In the genomic region with DNA sequence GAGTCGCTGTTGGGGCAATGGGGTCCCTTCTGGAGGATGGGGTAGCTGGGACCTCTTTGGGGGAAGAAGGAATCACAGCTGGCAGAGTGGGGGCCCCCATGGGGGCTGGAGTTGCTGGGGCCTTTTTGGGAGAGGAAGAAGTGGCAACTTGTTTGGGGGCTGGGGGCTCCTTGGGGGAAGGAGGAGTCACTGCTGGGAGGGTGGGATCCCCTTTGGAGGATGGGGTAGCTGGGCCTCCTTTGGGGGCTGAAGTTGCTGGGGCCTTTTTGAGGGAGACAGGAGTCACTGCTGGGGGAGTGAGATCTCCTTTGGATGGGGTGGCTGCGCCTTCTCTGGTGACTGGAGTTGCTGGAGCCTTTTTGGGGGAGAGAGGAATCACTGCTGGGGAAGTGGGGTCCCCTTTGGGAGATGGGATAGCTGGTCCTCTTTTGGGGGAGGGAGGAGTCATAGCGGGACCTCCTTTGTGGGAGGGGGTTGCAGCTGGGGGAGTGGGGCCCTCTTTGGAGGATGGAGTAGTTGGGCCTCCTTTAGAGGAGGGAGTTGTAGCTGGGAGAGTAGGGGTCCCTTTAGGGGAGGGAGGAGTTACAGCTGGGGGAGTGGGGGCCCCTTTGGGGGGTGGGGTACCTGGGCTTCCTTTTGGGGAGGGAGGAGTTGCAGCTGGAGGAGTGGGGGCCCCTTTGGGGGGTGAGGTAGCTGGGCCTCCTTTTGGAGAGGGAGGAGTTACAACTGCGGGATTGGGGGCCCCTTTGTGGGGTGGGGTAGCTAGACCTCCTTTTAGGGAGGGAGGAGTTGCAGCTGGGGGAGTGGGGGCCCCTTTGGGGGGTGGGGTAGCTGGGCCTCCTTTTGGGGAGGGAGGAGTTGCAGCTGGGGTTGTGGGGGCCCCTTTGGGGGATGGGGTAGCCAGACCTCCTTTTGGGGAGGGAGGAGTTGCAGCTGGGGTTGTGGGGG, we compare ENCODE assay signal across 13 cellular contexts. TPM values are rescaled to one million over a fixed set of nuclear protein-coding genes. Genes with fewer than 3 reads are reported as not detected.
A peak's percentile ranks its signal among the peaks of the same experiment; 100 is the strongest.
DNase-seq lines count a peak whose midpoint lies in the region; ATAC-seq and TF ChIP-seq lines count a peak whose summit lies in the region.
"Had no signal": no experiment of that assay in that cellular context is flagged by ENCODE, and none has a peak within 500 bp of the region (broad histone marks: within the 10 kb centered on the region; RNA-seq: fewer than 3 reads in every experiment).

No MANE protein-coding gene starts in this region.

- peaks cover 76% of the 10 kb centered on the region for H4K20me1 ChIP-seq in Karpas-422 (ENCODE audit: insufficient read depth, low read depth, low read length)

- H3K4me3 ChIP-seq in Karpas-422 (ENCODE audit: low read length) (no peak overlapping the region), psoas muscle (peak overlapping the region; percentile 6), heart right ventricle (no peak overlapping the region)
- H3K4me3 ChIP-seq: hepatocyte, left lung had no signal

- H3K9me3 Mint-ChIP-seq in activated CD4-positive, alpha-beta T cell treated with anti-CD3 and anti-CD28 coated beads for 36 hours (ENCODE audit: low read depth), result no peaks in the 10 kb centered on the region
- no peaks in the 10 kb centered on the region for H3K9me3 Mint-ChIP-seq in central memory CD8-positive, alpha-beta T cell

- no peaks in the 10 kb centered on the region for H3K9me3 ChIP-seq in Karpas-422 (ENCODE audit: low read length)
- H3K9me3 ChIP-seq in psoas muscle, result no peaks in the 10 kb centered on the region
- H3K9me3 ChIP-seq in heart right ventricle, result no peaks in the 10 kb centered on the region
- H3K9me3 ChIP-seq: left lung, SK-N-SH had no signal

- H3K27ac ChIP-seq in Karpas-422 (ENCODE audit: low read length) (peak overlapping the region; percentile 74), psoas muscle (peak overlapping the region; percentile 46), heart right ventricle (no peak overlapping the region)
- H3K27ac ChIP-seq: hepatocyte, left lung had no signal

- no peaks in the 10 kb centered on the region for H3K27me3 Mint-ChIP-seq in activated CD4-positive, alpha-beta T cell treated with anti-CD3 and anti-CD28 coated beads for 36 hours
- H3K27me3 Mint-ChIP-seq in central memory CD8-positive, alpha-beta T cell, result no peaks in the 10 kb centered on the region

- CTCF ChIA-PET in activated CD4-positive, alpha-beta T cell treated with anti-CD3 and anti-CD28 coated beads for 36 hours (lab: Charles Lee), result interaction anchor here (0.5 to 1.6 kb wide), 8 partner anchors 21 to 780 kb away, joined by 3 to 4 read pairs (median 3); no protein-coding TSS in a partner anchor

- no peaks in the 10 kb centered on the region for H3K27me3 ChIP-seq in Karpas-422 (ENCODE audit: low read length)
- no peaks in the 10 kb centered on the region for H3K27me3 ChIP-seq in psoas muscle (ENCODE audit: insufficient read depth in 3 of 3, low read length in 2 of 3)
- H3K27me3 ChIP-seq in heart right ventricle, result no peaks in the 10 kb centered on the region
- H3K27me3 ChIP-seq: hepatocyte, left lung had no signal

- DNase-seq in activated CD4-positive, alpha-beta T cell treated with anti-CD3 and anti-CD28 coated beads for 36 hours, result no peak
- DNase-seq in activated CD4-positive, alpha-beta T cell treated with anti-CD3 and anti-CD28 coated beads for 1 hour, result no peak
- DNase-seq in Karpas-422 (no peak), psoas muscle (no peak), NOMO-1 treated with dmso at 0.1 percent for 144 hours (lab: John Stamatoyannopoulos, UW; ENCODE audit: unreplicated experiment) (no peak), heart right ventricle (no peak), NCI-H748 (lab: John Stamatoyannopoulos, UW; ENCODE audit: unreplicated experiment) (no peak)
- no peak for DNase-seq in central memory CD8-positive, alpha-beta T cell (ENCODE audit: low spot score in 2 of 2)
- DNase-seq: activated CD4-positive, CD25-positive, alpha-beta regulatory T cell treated with anti-CD3 and anti-CD28 coated beads, Interleukin-2, amount 50 U/mL, for 72 hours; activated gamma-delta T cell treated with Interleukin-2 at 50 U/mL for 16 hours; SK-N-SH had no signal

- no peak overlapping the region for H3K4me3 Mint-ChIP-seq in activated CD4-positive, alpha-beta T cell treated with anti-CD3 and anti-CD28 coated beads for 36 hours
- no peak overlapping the region for H3K4me3 Mint-ChIP-seq in central memory CD8-positive, alpha-beta T cell

- H3K4me1 Mint-ChIP-seq in activated CD4-positive, alpha-beta T cell treated with anti-CD3 and anti-CD28 coated beads for 36 hours, result peaks cover 60% of the 10 kb centered on the region
- H3K4me1 Mint-ChIP-seq in central memory CD8-positive, alpha-beta T cell, result peaks cover 58% of the 10 kb centered on the region

- intact Hi-C loops in activated CD4-positive, alpha-beta T cell treated with anti-CD3 and anti-CD28 coated beads for 36 hours (cut with DNase I, micrococcal nuclease), result no loop called here
- intact Hi-C loops in psoas muscle (cut with DNase I) (no loop called here), heart right ventricle (cut with DNase I) (no loop called here)

- H3K36me3 ChIP-seq in Karpas-422 (ENCODE audit: insufficient read depth, low read length) (peaks cover 69% of the 10 kb centered on the region), psoas muscle (ENCODE audit: insufficient read depth in 1 of 2, low read depth in 1 of 2) (peaks cover 15 to 75% of the 10 kb centered on the region in 2 donors), heart right ventricle (peaks cover 0 to 88% (median 43%) of the 10 kb centered on the region in 9 donors)

- no peaks in the 10 kb centered on the region for H3K9me2 ChIP-seq in Karpas-422 (replicated peaks; ENCODE audit: insufficient read depth, low read length)
- H3K9me2 ChIP-seq: SK-N-SH had no signal

- peaks cover 58% of the 10 kb centered on the region for H3K4me1 ChIP-seq in Karpas-422 (ENCODE audit: low read length)
- peaks cover 84% of the 10 kb centered on the region for H3K4me1 ChIP-seq in psoas muscle
- peaks cover 19 to 66% (median 53%) of the 10 kb centered on the region in 9 donors for H3K4me1 ChIP-seq in heart right ventricle

- H3K27ac Mint-ChIP-seq in activated CD4-positive, alpha-beta T cell treated with anti-CD3 and anti-CD28 coated beads for 36 hours, result peak overlapping the region; percentile 84
- H3K27ac Mint-ChIP-seq in central memory CD8-positive, alpha-beta T cell (ENCODE audit: low read depth), result peak overlapping the region; percentile 47

- no peak for ATAC-seq in activated CD4-positive, alpha-beta T cell treated with anti-CD3 and anti-CD28 coated beads for 36 hours
- ATAC-seq in central memory CD8-positive, alpha-beta T cell (replicated peaks; ENCODE audit: extremely low read depth, poor library complexity, severe bottlenecking), result no peak
- no peak for ATAC-seq in psoas muscle
- no peak for ATAC-seq in heart right ventricle
- ATAC-seq: left lung had no signal

- 78 to 92% (median 79%) methylated on average over 3 to 4 of the region's 4 CpGs for WGBS in psoas muscle, 3 donors
- 84 to 96% methylated on average over 4 of the region's 4 CpGs for WGBS in heart right ventricle, 2 donors

- TF ChIP-seq CTCF in psoas muscle (IDR thresholded peaks at IDR 0.05), result no peak
- TF ChIP-seq CTCF in heart right ventricle (IDR thresholded peaks at IDR 0.05), result no peak

- no peak overlapping the region for H2AFZ ChIP-seq in Karpas-422 (ENCODE audit: low read length)
- H2AFZ ChIP-seq: hepatocyte had no signal

- no peak overlapping the region for H3K9ac ChIP-seq in Karpas-422 (ENCODE audit: low read length)
- H3K9ac ChIP-seq: SK-N-SH had no signal

- peaks cover 36% of the 10 kb centered on the region for H3K79me2 ChIP-seq in Karpas-422 (ENCODE audit: low read length)

- POLR2A ChIA-PET in activated CD4-positive, alpha-beta T cell treated with anti-CD3 and anti-CD28 coated beads for 36 hours (lab: Charles Lee), result interaction anchor here (0.6 to 2.8 kb wide), 5 partner anchors 8 to 104 kb away, joined by 3 to 25 read pairs (median 6); a partner anchor contains a TSS

- H3K4me2 ChIP-seq in Karpas-422 (ENCODE audit: low read depth, low read length, poor library complexity, severe bottlenecking), result no peak overlapping the region
- H3K4me2 ChIP-seq: hepatocyte, SK-N-SH had no signal

- peaks cover 85% of the 10 kb centered on the region for H3K36me3 Mint-ChIP-seq in activated CD4-positive, alpha-beta T cell treated with anti-CD3 and anti-CD28 coated beads for 36 hours (ENCODE audit: low read depth)
- peaks cover 60% of the 10 kb centered on the region for H3K36me3 Mint-ChIP-seq in central memory CD8-positive, alpha-beta T cell (ENCODE audit: insufficient read depth)

RNA-seq across cellular contexts. Expression of a gene that starts 7.9 kb away (rescaled TPM):
- total RNA-seq in activated CD4-positive, alpha-beta T cell treated with anti-CD3 and anti-CD28 coated beads for 36 hours, result 1,000 to 10,000 TPM; 1,215 to 1,231 TPM
- total RNA-seq in Karpas-422 (2014; rRNA removed; shearing (Covaris generic); ENCODE audit: low replicate concordance), result 1,908 and 2,309 TPM in 2 replicates
- total RNA-seq in psoas muscle (100 to 1,000 TPM; 434 to 719 (median 530) TPM), heart right ventricle (100 to 1,000 TPM; 476 to 727 (median 613) TPM)
- polyA plus RNA-seq in psoas muscle (1,000 to 10,000 TPM in 1 of 3 donors, 100 to 1,000 TPM in 2; 483 to 1,147 (median 489) TPM), heart right ventricle (1,000 to 10,000 TPM; 1,105 to 1,249 TPM)

RNA-seq across cellular contexts. Expression of a gene that starts 29.1 kb away (rescaled TPM):
- 100 to 1,000 TPM; 284 to 386 TPM for total RNA-seq in activated CD4-positive, alpha-beta T cell treated with anti-CD3 and anti-CD28 coated beads for 36 hours
- 49.4 and 126 TPM in 2 replicates for total RNA-seq in Karpas-422 (2014; rRNA removed; shearing (Covaris generic); ENCODE audit: low replicate concordance)
- 100 to 1,000 TPM; 118 to 192 (median 148) TPM for total RNA-seq in psoas muscle
- 100 to 1,000 TPM; 141 to 253 (median 165) TPM for polyA plus RNA-seq in psoas muscle
- 100 to 1,000 TPM in 9 of 10 donors, 10 to 100 TPM in 1; 100.0 to 139 (median 110) TPM for total RNA-seq in heart right ventricle
- polyA plus RNA-seq in heart right ventricle, result 10 to 100 TPM; 43.7 to 92.3 TPM

RNA-seq across cellular contexts. Expression of a gene that starts 34.9 kb away (rescaled TPM):
- 10 to 100 TPM; 81.3 to 83.7 TPM for total RNA-seq in activated CD4-positive, alpha-beta T cell treated with anti-CD3 and anti-CD28 coated beads for 36 hours
- 10.3 and 26.3 TPM in 2 replicates for total RNA-seq in Karpas-422 (2014; rRNA removed; shearing (Covaris generic); ENCODE audit: low replicate concordance)
- total RNA-seq in psoas muscle (1 to 10 TPM; 2.3 to 4.8 (median 3.4) TPM), heart right ventricle (1 to 10 TPM; 1.8 to 4.7 (median 3.2) TPM)
- polyA plus RNA-seq in psoas muscle (1 to 10 TPM; 3.0 to 10.0 (median 6.3) TPM), heart right ventricle (1 to 10 TPM; 1.9 to 3.0 TPM)

RNA-seq across cellular contexts. Expression of a gene that starts 45.9 kb away (rescaled TPM):
- 1 to 10 TPM; 2.6 to 5.1 TPM for total RNA-seq in activated CD4-positive, alpha-beta T cell treated with anti-CD3 and anti-CD28 coated beads for 36 hours
- 6.4 and 28.5 TPM in 2 replicates for total RNA-seq in Karpas-422 (2014; rRNA removed; shearing (Covaris generic); ENCODE audit: low replicate concordance)
- total RNA-seq in psoas muscle, result under 1 TPM in 3 of 4 donors, not detected in 1; 0.28 to 0.51 (median 0.36) TPM
- 1 to 10 TPM in 1 of 3 donors, under 1 TPM in 2; 0.14 to 4.5 (median 0.17) TPM for polyA plus RNA-seq in psoas muscle
- under 1 TPM in 2 of 10 donors, not detected in 8; 0.15 to 0.42 TPM for total RNA-seq in heart right ventricle
- polyA plus RNA-seq in heart right ventricle, result under 1 TPM in 1 of 2 donors, not detected in 1; 0.13 TPM

Comparison
In these comparisons a context has a peak if more than half of its experiments do, and no peak if none do; other contexts are left out.
1. H3K27ac ChIP-seq: peak in Karpas-422 (single experiment) and psoas muscle (single experiment); none in heart right ventricle (0 of 10).